6 cellular contexts compared by ENCODE assay signal in genomic region chr2:87949008-87949407, GRCh38.
DNase-seq lines count a peak whose midpoint lies in the region; ATAC-seq, FAIRE-seq and TF ChIP-seq lines count a peak whose summit lies in the region.
"Not testable (repeated sequence)": the region's sequence is repeated elsewhere in the genome, so short reads cannot be mapped to it uniquely, and the experiment has no call there.

No MANE protein-coding gene starts in this region.

- TF ChIP-seq POLR2A in H54 (IDR thresholded peaks at IDR 0.05; ENCODE audit: low read depth, low read length) = not testable (repeated sequence)

- peak; percentile 71 for ATAC-seq in activated CD8-positive, alpha-beta T cell treated with anti-CD3 and anti-CD28 coated beads for 36 hours
- ATAC-seq in activated T-helper 17 cell treated with anti-CD3 and anti-CD28 coated beads, Interleukin-2, amount 50 U/mL, for 72 hours (replicated peaks) = peak; percentile 42
- ATAC-seq in activated naive CD8-positive, alpha-beta T cell treated with anti-CD3 and anti-CD28 coated beads, Interleukin-2, amount 50 U/mL, for 24 hours = peak; percentile 86
- ATAC-seq in stimulated activated naive B cell treated with anti-CD40 and anti-IgM and Interleukin-4, amounts not matched to agents 10 μg/mL and 1 μg/mL and 100 μg/mL, for 72 hours (replicated peaks) = peak; percentile 78 to 85
- peak; percentile 78 for ATAC-seq in stimulated activated naive CD8-positive, alpha-beta T cell treated with anti-CD3 and anti-CD28 coated beads, Interleukin-15, amount 100 ng/mL, for 72 hours

- not testable (repeated sequence) for H3K27me3 Mint-ChIP-seq in activated CD8-positive, alpha-beta T cell treated with anti-CD3 and anti-CD28 coated beads for 36 hours; activated T-helper 17 cell treated with anti-CD3 and anti-CD28 coated beads, Interleukin-2, amount 50 U/mL, for 72 hours; activated naive CD8-positive, alpha-beta T cell treated with anti-CD3 and anti-CD28 coated beads, Interleukin-2, amount 50 U/mL, for 24 hours; stimulated activated naive B cell treated with anti-CD40 and anti-IgM and Interleukin-4, amounts not matched to agents 10 μg/mL and 1 μg/mL and 100 μg/mL, for 72 hours; stimulated activated naive CD8-positive, alpha-beta T cell treated with anti-CD3 and anti-CD28 coated beads, Interleukin-15, amount 100 ng/mL, for 72 hours

- CTCF ChIA-PET in activated CD8-positive, alpha-beta T cell treated with anti-CD3 and anti-CD28 coated beads for 36 hours (lab: Charles Lee) = not testable (repeated sequence)

- POLR2A ChIA-PET in activated CD8-positive, alpha-beta T cell treated with anti-CD3 and anti-CD28 coated beads for 36 hours (lab: Charles Lee) = not testable (repeated sequence)

- DNase-seq in H54 (ENCODE audit: insufficient read length, low spot score); activated CD8-positive, alpha-beta T cell treated with anti-CD3 and anti-CD28 coated beads for 36 hours; activated naive CD8-positive, alpha-beta T cell treated with anti-CD3 and anti-CD28 coated beads, Interleukin-2, amount 50 U/mL, for 24 hours; stimulated activated naive B cell treated with anti-CD40 and anti-IgM and Interleukin-4, amounts not matched to agents 10 μg/mL and 1 μg/mL and 100 μg/mL, for 72 hours; stimulated activated naive CD8-positive, alpha-beta T cell treated with anti-CD3 and anti-CD28 coated beads, Interleukin-15, amount 100 ng/mL, for 72 hours: not testable (repeated sequence)

- not testable (repeated sequence) for TF ChIP-seq CTCF in activated CD8-positive, alpha-beta T cell treated with anti-CD3 and anti-CD28 coated beads for 36 hours (IDR thresholded peaks at IDR 0.05)

- H3K4me1 Mint-ChIP-seq in activated CD8-positive, alpha-beta T cell treated with anti-CD3 and anti-CD28 coated beads for 36 hours (ENCODE audit: low read depth); activated T-helper 17 cell treated with anti-CD3 and anti-CD28 coated beads, Interleukin-2, amount 50 U/mL, for 72 hours; activated naive CD8-positive, alpha-beta T cell treated with anti-CD3 and anti-CD28 coated beads, Interleukin-2, amount 50 U/mL, for 24 hours; stimulated activated naive B cell treated with anti-CD40 and anti-IgM and Interleukin-4, amounts not matched to agents 10 μg/mL and 1 μg/mL and 100 μg/mL, for 72 hours; stimulated activated naive CD8-positive, alpha-beta T cell treated with anti-CD3 and anti-CD28 coated beads, Interleukin-15, amount 100 ng/mL, for 72 hours: not testable (repeated sequence)

- H3K4me3 Mint-ChIP-seq in activated CD8-positive, alpha-beta T cell treated with anti-CD3 and anti-CD28 coated beads for 36 hours; activated T-helper 17 cell treated with anti-CD3 and anti-CD28 coated beads, Interleukin-2, amount 50 U/mL, for 72 hours; activated naive CD8-positive, alpha-beta T cell treated with anti-CD3 and anti-CD28 coated beads, Interleukin-2, amount 50 U/mL, for 24 hours; stimulated activated naive B cell treated with anti-CD40 and anti-IgM and Interleukin-4, amounts not matched to agents 10 μg/mL and 1 μg/mL and 100 μg/mL, for 72 hours; stimulated activated naive CD8-positive, alpha-beta T cell treated with anti-CD3 and anti-CD28 coated beads, Interleukin-15, amount 100 ng/mL, for 72 hours: not testable (repeated sequence)

- FAIRE-seq in H54 (lab: Jason Lieb, UNC) = peak; percentile 33

- not testable (repeated sequence) for H3K9me3 Mint-ChIP-seq in activated CD8-positive, alpha-beta T cell treated with anti-CD3 and anti-CD28 coated beads for 36 hours; activated T-helper 17 cell treated with anti-CD3 and anti-CD28 coated beads, Interleukin-2, amount 50 U/mL, for 72 hours; activated naive CD8-positive, alpha-beta T cell treated with anti-CD3 and anti-CD28 coated beads, Interleukin-2, amount 50 U/mL, for 24 hours; stimulated activated naive B cell treated with anti-CD40 and anti-IgM and Interleukin-4, amounts not matched to agents 10 μg/mL and 1 μg/mL and 100 μg/mL, for 72 hours; stimulated activated naive CD8-positive, alpha-beta T cell treated with anti-CD3 and anti-CD28 coated beads, Interleukin-15, amount 100 ng/mL, for 72 hours

- intact Hi-C loops in activated CD8-positive, alpha-beta T cell treated with anti-CD3 and anti-CD28 coated beads for 36 hours (cut with micrococcal nuclease) = not testable (repeated sequence)

- H3K36me3 Mint-ChIP-seq in activated CD8-positive, alpha-beta T cell treated with anti-CD3 and anti-CD28 coated beads for 36 hours (ENCODE audit: low read depth); activated T-helper 17 cell treated with anti-CD3 and anti-CD28 coated beads, Interleukin-2, amount 50 U/mL, for 72 hours (ENCODE audit: low read depth); activated naive CD8-positive, alpha-beta T cell treated with anti-CD3 and anti-CD28 coated beads, Interleukin-2, amount 50 U/mL, for 24 hours (ENCODE audit: low read depth); stimulated activated naive B cell treated with anti-CD40 and anti-IgM and Interleukin-4, amounts not matched to agents 10 μg/mL and 1 μg/mL and 100 μg/mL, for 72 hours: not testable (repeated sequence)

- H3K27ac Mint-ChIP-seq in activated CD8-positive, alpha-beta T cell treated with anti-CD3 and anti-CD28 coated beads for 36 hours; activated T-helper 17 cell treated with anti-CD3 and anti-CD28 coated beads, Interleukin-2, amount 50 U/mL, for 72 hours; activated naive CD8-positive, alpha-beta T cell treated with anti-CD3 and anti-CD28 coated beads, Interleukin-2, amount 50 U/mL, for 24 hours; stimulated activated naive B cell treated with anti-CD40 and anti-IgM and Interleukin-4, amounts not matched to agents 10 μg/mL and 1 μg/mL and 100 μg/mL, for 72 hours; stimulated activated naive CD8-positive, alpha-beta T cell treated with anti-CD3 and anti-CD28 coated beads, Interleukin-15, amount 100 ng/mL, for 72 hours: not testable (repeated sequence)
